22 cellular contexts compared by ENCODE assay signal in the genomic region with DNA sequence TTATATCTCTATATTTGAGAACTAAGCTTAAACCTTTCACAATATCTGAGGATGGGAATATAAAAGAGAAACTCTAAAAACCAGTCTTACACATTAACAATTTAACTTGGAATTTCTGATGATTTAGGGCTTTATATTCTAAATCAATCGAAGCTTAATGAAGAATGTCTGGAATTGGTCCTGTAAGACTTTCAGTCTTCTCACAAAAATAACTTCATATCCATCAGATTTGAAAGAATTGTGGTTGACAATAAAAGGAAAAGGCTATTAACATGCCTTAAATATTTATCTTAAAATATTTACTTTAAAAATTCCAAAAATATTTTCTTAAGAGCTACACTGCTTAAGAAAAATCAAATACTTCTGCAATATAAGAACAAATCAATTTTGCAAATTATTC. TPM values are rescaled to one million over a fixed set of nuclear protein-coding genes. Genes with fewer than 3 reads are reported as not detected.
DNase-seq lines count a peak whose midpoint lies in the region; ATAC-seq, FAIRE-seq and TF ChIP-seq lines count a peak whose summit lies in the region.
"Had no signal": no experiment of that assay in that cellular context is flagged by ENCODE, and none has a peak within 500 bp of the region (broad histone marks: within the 10 kb centered on the region; RNA-seq: fewer than 3 reads in every experiment).

No MANE protein-coding gene starts in this region.

- H3K4me1 ChIP-seq in A549 (peaks cover 28% of the 10 kb centered on the region), OCI-LY1 (ENCODE audit: insufficient read depth, low read length, severe bottlenecking) (peaks cover 51% of the 10 kb centered on the region), neutrophil (ENCODE audit: control insufficient read depth in 1 of 2, insufficient read depth in 1 of 2, low read depth in 1 of 2, low read length in 1 of 2) (peaks cover 19 to 32% of the 10 kb centered on the region in 2 experiments)

- 0 out of 2 replicates have a peak, but pooled peaks cover 5% of the 10 kb centered on the region for H3K36me3 Mint-ChIP-seq in WTC11

- WGBS in A549 (ENCODE audit: missing lambda C conversion rate): 25% methylated on average over 1 of the region's 1 CpG

- no peak for TF ChIP-seq POLR2A in A549 (IDR thresholded peaks at IDR 0.05; ENCODE audit: low read length)

- DNase-seq in A549 (ENCODE audit: low read depth in 1 of 2, low spot score in 1 of 2) (no peak), NCI-H226 (no peak), NK-92 (lab: John Stamatoyannopoulos, UW; ENCODE audit: unreplicated experiment) (no peak), WTC11 (ENCODE audit: low spot score) (no peak)
- DNase-seq: 8988T; activated B cell treated with CpG ODN at 0.5 μM for 24 hours; activated CD4-positive, alpha-beta memory T cell treated with anti-CD3 and anti-CD28 coated beads for 36 hours; H7; islet precursor cell; NCI-H1436 treated with DMSO at 0.1 percent for 48 hours; NCI-H510A treated with DMSO at 0.1 percent for 48 hours; sigmoid colon; T1000 had no signal

- ATAC-seq in A549 (no peak), WTC11 (no peak), HG02981 (IDR thresholded peaks at IDR 0.05; ENCODE audit: unreplicated experiment) (no peak)

- FAIRE-seq in A549 (lab: Jason Lieb, UNC) (no peak), colon (lab: Jason Lieb, UNC) (peak; percentile 45)

- H3K9ac ChIP-seq in OCI-LY1 (ENCODE audit: low read length): no peak overlapping the region
- H3K9ac ChIP-seq: KMS-11 had no signal

- CTCF ChIA-PET in A549 (lab: Yijun Ruan, JAX): interaction anchor here (0.6 kb wide), 1 partner anchor 179 kb away, joined by 3 read pairs; no protein-coding TSS in a partner anchor
- CTCF ChIA-PET in WTC11 (lab: Charles Lee): interaction anchor here (1.8 kb wide), 1 partner anchor 18 kb away, joined by 5 read pairs; no protein-coding TSS in a partner anchor

- H3K27me3 Mint-ChIP-seq in WTC11 (ENCODE audit: low read depth): no peaks in the 10 kb centered on the region
- H3K27me3 Mint-ChIP-seq: activated B cell treated with CpG ODN at 0.5 μM for 24 hours; activated CD4-positive, alpha-beta memory T cell treated with anti-CD3 and anti-CD28 coated beads for 36 hours; activated naive CD8-positive, alpha-beta T cell; type B pancreatic cell had no signal

- H3K36me3 ChIP-seq in OCI-LY1 (ENCODE audit: insufficient read depth, low read length) (peaks cover 15% of the 10 kb centered on the region), neutrophil (peaks cover 13% of the 10 kb centered on the region)
- H3K36me3 ChIP-seq: sigmoid colon had no signal

- no peaks in the 10 kb centered on the region for H4K20me1 ChIP-seq in OCI-LY1 (ENCODE audit: insufficient read depth, low read length)

- H2AFZ ChIP-seq in OCI-LY1 (ENCODE audit: low read length): no peak overlapping the region

- H3K27me3 ChIP-seq in OCI-LY1 (ENCODE audit: insufficient read depth, low read length): no peaks in the 10 kb centered on the region
- H3K27me3 ChIP-seq in neutrophil: no peaks in the 10 kb centered on the region
- H3K27me3 ChIP-seq: sigmoid colon had no signal

- POLR2A ChIA-PET in A549 (lab: Yijun Ruan, JAX): no interaction called here
- POLR2A ChIA-PET in WTC11 (lab: Charles Lee): no interaction called here

- peak overlapping the region; percentile 74 for H3K4me2 ChIP-seq in A549
- peak overlapping the region; percentile 43; the same call in 1 of the 2 replicates for H3K4me2 ChIP-seq in OCI-LY1 (ENCODE audit: low read length)
- H3K4me2 ChIP-seq: KMS-11 had no signal

- H3K9me3 Mint-ChIP-seq in WTC11: no peaks in the 10 kb centered on the region
- H3K9me3 Mint-ChIP-seq: activated CD4-positive, alpha-beta memory T cell treated with anti-CD3 and anti-CD28 coated beads for 36 hours; type B pancreatic cell had no signal

- no peak for TF ChIP-seq RAD21 in A549 (conservative IDR thresholded peaks at IDR 0.05 in 1 of 2, IDR thresholded peaks at IDR 0.05 in 1 of 2)

- TF ChIP-seq EP300 in A549 (IDR thresholded peaks at IDR 0.05): no peak

- H3K9me3 ChIP-seq in A549 (no peaks in the 10 kb centered on the region), OCI-LY1 (ENCODE audit: low read length) (no peaks in the 10 kb centered on the region), neutrophil (no peaks in the 10 kb centered on the region)
- H3K9me3 ChIP-seq: sigmoid colon had no signal

- no peak overlapping the region for H3K27ac Mint-ChIP-seq in WTC11
- H3K27ac Mint-ChIP-seq: activated CD4-positive, alpha-beta memory T cell treated with anti-CD3 and anti-CD28 coated beads for 36 hours; activated naive CD8-positive, alpha-beta T cell; type B pancreatic cell had no signal

- H3K27ac ChIP-seq in A549 (peak overlapping the region in 1 of 2 experiments; percentile 59; a peak in 1 of 6 replicates), OCI-LY1 (ENCODE audit: low read depth, low read length, poor library complexity, severe bottlenecking) (no peak overlapping the region), neutrophil (peak overlapping the region; percentile 62)
- H3K27ac ChIP-seq: KMS-11, RWPE1 had no signal

- no peak overlapping the region for H3K4me3 ChIP-seq in A549
- H3K4me3 ChIP-seq in OCI-LY1 (ENCODE audit: low read depth, low read length, poor library complexity, severe bottlenecking): no peak overlapping the region
- no peak overlapping the region for H3K4me3 ChIP-seq in neutrophil (ENCODE audit: low read depth in 1 of 2, low read length in 1 of 2)
- H3K4me3 ChIP-seq: lung, sigmoid colon had no signal

- H3K9me2 ChIP-seq in OCI-LY1 (ENCODE audit: low read depth, low read length): no peaks in the 10 kb centered on the region

- H3K79me2 ChIP-seq in OCI-LY1 (ENCODE audit: insufficient read depth, low read length): peaks cover 90% of the 10 kb centered on the region

- no peak for TF ChIP-seq CTCF in A549 (IDR thresholded peaks at IDR 0.05)
- no peak for TF ChIP-seq CTCF in OCI-LY1 (IDR thresholded peaks at IDR 0.05; ENCODE audit: low read length)
- TF ChIP-seq CTCF in neutrophil (IDR thresholded peaks at IDR 0.05): no peak
- no peak for TF ChIP-seq CTCF in WTC11 (IDR thresholded peaks at IDR 0.05)

- peaks cover 42% of the 10 kb centered on the region for H3K4me1 Mint-ChIP-seq in WTC11

- H3K4me3 Mint-ChIP-seq in WTC11: no peak overlapping the region
- H3K4me3 Mint-ChIP-seq: activated CD4-positive, alpha-beta memory T cell treated with anti-CD3 and anti-CD28 coated beads for 36 hours; activated naive CD8-positive, alpha-beta T cell; type B pancreatic cell had no signal

- no peaks in the 10 kb centered on the region for H3F3A ChIP-seq in OCI-LY1 (ENCODE audit: insufficient read depth, low read length)

TF ChIP-seq in A549, 52 proteins besides CTCF, POLR2A, EP300 and RAD21:
- TF ChIP-seq RCOR1 (IDR thresholded peaks at IDR 0.05; ENCODE audit: low read depth, low read length) (no peak), MYC (IDR thresholded peaks at IDR 0.05; ENCODE audit: borderline replicate concordance, low read length) (no peak), EHF (CRISPR knock-in tag; IDR thresholded peaks at IDR 0.05) (no peak), ZSCAN20 (CRISPR knock-in tag; IDR thresholded peaks at IDR 0.05) (no peak)
- TF ChIP-seq, protein P1, sequence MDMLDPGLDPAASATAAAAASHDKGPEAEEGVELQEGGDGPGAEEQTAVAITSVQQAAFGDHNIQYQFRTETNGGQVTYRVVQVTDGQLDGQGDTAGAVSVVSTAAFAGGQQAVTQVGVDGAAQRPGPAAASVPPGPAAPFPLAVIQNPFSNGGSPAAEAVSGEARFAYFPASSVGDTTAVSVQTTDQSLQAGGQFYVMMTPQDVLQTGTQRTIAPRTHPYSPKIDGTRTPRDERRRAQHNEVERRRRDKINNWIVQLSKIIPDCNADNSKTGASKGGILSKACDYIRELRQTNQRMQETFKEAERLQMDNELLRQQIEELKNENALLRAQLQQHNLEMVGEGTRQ (IDR thresholded peaks at IDR 0.05): no peak
- TF ChIP-seq, protein P2, sequence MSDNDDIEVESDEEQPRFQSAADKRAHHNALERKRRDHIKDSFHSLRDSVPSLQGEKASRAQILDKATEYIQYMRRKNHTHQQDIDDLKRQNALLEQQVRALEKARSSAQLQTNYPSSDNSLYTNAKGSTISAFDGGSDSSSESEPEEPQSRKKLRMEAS (IDR thresholded peaks at IDR 0.05): no peak
TF ChIP-seq in A549: peak in this region for 0.

TF ChIP-seq in WTC11, 78 proteins besides CTCF, POLR2A, EP300 and RAD21 (continues in another document):
- TF ChIP-seq, protein P1 (CRISPR knock-in tag; IDR thresholded peaks at IDR 0.05): no peak
- TF ChIP-seq OVOL2 (CRISPR knock-in tag; IDR thresholded peaks at IDR 0.05; ENCODE audit: borderline replicate concordance) (no peak), ESRRA (CRISPR knock-in tag; IDR thresholded peaks at IDR 0.05; ENCODE audit: borderline replicate concordance) (no peak), ATF3 (CRISPR knock-in tag; conservative IDR thresholded peaks at IDR 0.05) (no peak)
- TF ChIP-seq, protein P3, sequence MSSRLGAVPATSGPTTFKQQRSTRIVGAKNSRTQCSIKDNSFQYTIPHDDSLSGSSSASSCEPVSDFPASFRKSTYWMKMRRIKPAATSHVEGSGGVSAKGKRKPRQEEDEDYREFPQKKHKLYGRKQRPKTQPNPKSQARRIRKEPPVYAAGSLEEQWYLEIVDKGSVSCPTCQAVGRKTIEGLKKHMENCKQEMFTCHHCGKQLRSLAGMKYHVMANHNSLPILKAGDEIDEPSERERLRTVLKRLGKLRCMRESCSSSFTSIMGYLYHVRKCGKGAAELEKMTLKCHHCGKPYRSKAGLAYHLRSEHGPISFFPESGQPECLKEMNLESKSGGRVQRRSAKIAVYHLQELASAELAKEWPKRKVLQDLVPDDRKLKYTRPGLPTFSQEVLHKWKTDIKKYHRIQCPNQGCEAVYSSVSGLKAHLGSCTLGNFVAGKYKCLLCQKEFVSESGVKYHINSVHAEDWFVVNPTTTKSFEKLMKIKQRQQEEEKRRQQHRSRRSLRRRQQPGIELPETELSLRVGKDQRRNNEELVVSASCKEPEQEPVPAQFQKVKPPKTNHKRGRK (CRISPR knock-in tag; IDR thresholded peaks at IDR 0.05; ENCODE audit: borderline replicate concordance): no peak

RNA-seq across cellular contexts. Expression of gene MYCBP2, which starts 27.3 kb away (rescaled TPM):
- 37.8 and 40.2 TPM in 2 replicates for polyA plus RNA-seq in A549 (2011; rRNA removed)
- 8.2 and 9.1 TPM in 2 replicates for polyA plus RNA-seq in A549 (2012; cell fraction: cytosol; rRNA removed)
- polyA plus RNA-seq in A549 (2012; cell fraction: nucleus; rRNA removed): 10.3 and 14.5 TPM in 2 replicates
- polyA plus RNA-seq in A549 (2017; fragmentation: RNase III; extraction: RNeasy Plus Mini Kit Qiagen cat#74134 plus additional on column Dnase treatment): 13.3 to 16.1 TPM (median 15.8 TPM) in 3 replicates
- 55.0 and 62.4 TPM in 2 replicates for polyA minus RNA-seq in A549 (2011; rRNA and poly(A)+ RNA removed)
- total RNA-seq in WTC11 (2021): 41.5 to 54.3 TPM (median 45.3 TPM) in 3 replicates
